17 cellular contexts compared by ENCODE assay signal in genomic region chr2:121731366-121731765, GRCh38. TPM values are rescaled to one million over a fixed set of nuclear protein-coding genes. Genes with fewer than 3 reads are reported as not detected.
DNase-seq lines count a peak whose midpoint lies in the region; ATAC-seq and TF ChIP-seq lines count a peak whose summit lies in the region.
"Had no signal": no experiment of that assay in that cellular context is flagged by ENCODE, and none has a peak within 500 bp of the region (broad histone marks: within the 10 kb centered on the region; RNA-seq: fewer than 3 reads in every experiment).

No MANE protein-coding gene starts in this region.

- no peaks in the 10 kb centered on the region for H3K9me3 ChIP-seq in CD8-positive, alpha-beta T cell (ENCODE audit: low read length)

- CTCF ChIA-PET in CD8-positive, alpha-beta T cell (lab: Charles Lee) = interaction anchor here (1.2 to 1.6 kb wide), 3 partner anchors 13 to 329 kb away, joined by 3 to 5 read pairs (median 5); partner anchors contain the start of gene RNU4ATAC

- intact Hi-C loops in CD8-positive, alpha-beta T cell (cut with DNase I, micrococcal nuclease) = loop anchor here (10.0 kb wide), 1 partner anchor 1977 kb away; the partner anchor contains the start of gene PTPN4 (in 2 of the 2)

- peaks cover 80% of the 10 kb centered on the region for H3K36me3 Mint-ChIP-seq in CD8-positive, alpha-beta T cell
- H3K36me3 Mint-ChIP-seq in activated naive CD4-positive, alpha-beta T cell treated with anti-CD3 and anti-CD28 coated beads, Interleukin-2, amount 50 U/mL, for 72 hours = peaks cover 35 to 74% of the 10 kb centered on the region in 2 donors
- H3K36me3 Mint-ChIP-seq in immature natural killer cell = peaks cover 24 to 41% (median 25%) of the 10 kb centered on the region in 3 donors

- POLR2A ChIA-PET in CD8-positive, alpha-beta T cell (lab: Charles Lee) = no interaction called here

- H3K4me3 ChIP-seq in CD8-positive, alpha-beta T cell (ENCODE audit: low read depth, low read length) = no peak overlapping the region
- H3K4me3 ChIP-seq: GM23338 had no signal

- peaks cover 14% of the 10 kb centered on the region for H3K4me1 ChIP-seq in CD8-positive, alpha-beta T cell (ENCODE audit: insufficient read depth, low read length)

- H3K27ac Mint-ChIP-seq in CD8-positive, alpha-beta T cell = peak overlapping the region; percentile 52
- peak overlapping the region; percentile 70 to 95 for H3K27ac Mint-ChIP-seq in activated naive CD4-positive, alpha-beta T cell treated with anti-CD3 and anti-CD28 coated beads, Interleukin-2, amount 50 U/mL, for 72 hours
- H3K27ac Mint-ChIP-seq in immature natural killer cell = peak overlapping the region in 4 of 6 donors; percentile 9 to 59 (median 28)
- H3K27ac Mint-ChIP-seq: GM23338 had no signal

- no peak for ATAC-seq in CD8-positive, alpha-beta T cell
- ATAC-seq in activated naive CD4-positive, alpha-beta T cell treated with anti-CD3 and anti-CD28 coated beads, Interleukin-2, amount 50 U/mL, for 72 hours = no peak
- no peak for ATAC-seq in GM21528 (IDR thresholded peaks at IDR 0.05; ENCODE audit: low FRiP score, unreplicated experiment)
- ATAC-seq: GM23338 had no signal

- H3K27me3 Mint-ChIP-seq in CD8-positive, alpha-beta T cell (ENCODE audit: low read depth) = no peaks in the 10 kb centered on the region
- H3K27me3 Mint-ChIP-seq in immature natural killer cell (ENCODE audit: low read depth in 3 of 3) = peaks cover 0 to 3% (median 0%) of the 10 kb centered on the region in 3 donors

- TF ChIP-seq CTCF in CD8-positive, alpha-beta T cell (IDR thresholded peaks at IDR 0.05) = no peak

- peak; percentile 46 for DNase-seq in activated CD8-positive, alpha-beta memory T cell treated with anti-CD3 and anti-CD28 coated beads, Interleukin-2, amount 50 U/mL, for 48 hours
- no peak for DNase-seq in activated CD8-positive, alpha-beta memory T cell treated with anti-CD3 and anti-CD28 coated beads, Interleukin-2, amount 50 U/mL, for 4 hours
- DNase-seq in CD8-positive, alpha-beta T cell = no peak
- peak in 1 of 2 donors; percentile 44 for DNase-seq in activated naive CD4-positive, alpha-beta T cell treated with anti-CD3 and anti-CD28 coated beads, Interleukin-2, amount 50 U/mL, for 72 hours (ENCODE audit: low spot score in 2 of 2)
- DNase-seq in immature natural killer cell (no peak), NCI-H2081 treated with DMSO at 0.1 percent for 48 hours (lab: John Stamatoyannopoulos, UW) (no peak), SW 1271 (lab: John Stamatoyannopoulos, UW) (no peak)
- DNase-seq: DMS79 treated with DMSO at 0.1 percent for 48 hours, KG1, NCI-H1436, NCI-H2029, NCI-H2171 treated with DMSO at 0.1 percent for 48 hours, NCI-H446 treated with DMSO at 0.1 percent for 48 hours, NCI-H748 treated with DMSO at 0.1 percent for 48 hours, OCI-M1 had no signal

- no peaks in the 10 kb centered on the region for H3K9me3 Mint-ChIP-seq in CD8-positive, alpha-beta T cell
- H3K9me3 Mint-ChIP-seq in activated naive CD4-positive, alpha-beta T cell treated with anti-CD3 and anti-CD28 coated beads, Interleukin-2, amount 50 U/mL, for 72 hours = peaks cover 0 to 10% of the 10 kb centered on the region in 2 donors
- no peaks in the 10 kb centered on the region for H3K9me3 Mint-ChIP-seq in immature natural killer cell
- H3K9me3 Mint-ChIP-seq: GM23338 had no signal

- H3K27ac ChIP-seq in CD8-positive, alpha-beta T cell (ENCODE audit: low read depth, low read length) = no peak overlapping the region

- H3K4me1 Mint-ChIP-seq in CD8-positive, alpha-beta T cell (ENCODE audit: low read depth) = peaks cover 36% of the 10 kb centered on the region
- peaks cover 20 to 34% of the 10 kb centered on the region in 2 donors for H3K4me1 Mint-ChIP-seq in immature natural killer cell

- no peak overlapping the region for H3K4me3 Mint-ChIP-seq in CD8-positive, alpha-beta T cell
- H3K4me3 Mint-ChIP-seq in immature natural killer cell = no peak overlapping the region
- H3K4me3 Mint-ChIP-seq: GM23338 had no signal

- peaks cover 36% of the 10 kb centered on the region for H3K36me3 ChIP-seq in CD8-positive, alpha-beta T cell (ENCODE audit: insufficient read depth, low read length)

- no peaks in the 10 kb centered on the region for H3K27me3 ChIP-seq in CD8-positive, alpha-beta T cell (ENCODE audit: insufficient read depth, low read length)

RNA-seq across cellular contexts. Expression of gene NIFK, which starts 5.3 kb away (rescaled TPM):
- 10 to 100 TPM; 43.0 to 49.6 TPM for total RNA-seq in CD8-positive, alpha-beta T cell
- total RNA-seq in activated naive CD4-positive, alpha-beta T cell treated with anti-CD3 and anti-CD28 coated beads, Interleukin-2, amount 50 U/mL, for 72 hours = 100 to 1,000 TPM in 1 of 2 donors, 10 to 100 TPM in 1; 97.3 to 157 TPM
- polyA plus RNA-seq in immature natural killer cell = 10 to 100 TPM; 35.6 to 67.4 (median 39.8) TPM

RNA-seq across cellular contexts. Expression of gene TSN, which starts 24.1 kb away (rescaled TPM):
- total RNA-seq in CD8-positive, alpha-beta T cell = 10 to 100 TPM; 66.8 to 75.2 TPM
- 10 to 100 TPM; 63.9 to 75.1 TPM for total RNA-seq in activated naive CD4-positive, alpha-beta T cell treated with anti-CD3 and anti-CD28 coated beads, Interleukin-2, amount 50 U/mL, for 72 hours
- polyA plus RNA-seq in immature natural killer cell = 100 to 1,000 TPM in 1 of 3 donors, 10 to 100 TPM in 2; 76.5 to 114 (median 80.6) TPM

Comparison
In these comparisons a context has a peak if more than half of its experiments do, and no peak if none do; other contexts are left out.
1. H3K27ac Mint-ChIP-seq: peak in every context shown above with its lines; median percentile 82 in activated naive CD4-positive, alpha-beta T cell treated with anti-CD3 and anti-CD28 coated beads, Interleukin-2, amount 50 U/mL, for 72 hours; 52 in CD8-positive, alpha-beta T cell; 28 in immature natural killer cell.